In genomic region chr1:46184920-46185658, GRCh38 we compare ENCODE assay signal across 7 cellular contexts. TPM values are rescaled to one million over a fixed set of nuclear protein-coding genes. Genes with fewer than 3 reads are reported as not detected.
DNase-seq lines count a peak whose midpoint lies in the region; ATAC-seq lines count a peak whose summit lies in the region.
"Had no signal": no experiment of that assay in that cellular context is flagged by ENCODE, and none has a peak within 500 bp of the region (broad histone marks: within the 10 kb centered on the region; RNA-seq: fewer than 3 reads in every experiment).

No MANE protein-coding gene starts in this region.

- H3K4me3 Mint-ChIP-seq in T-cell: no peak overlapping the region

- DNase-seq in T-cell: no peak
- peak; percentile 30 for DNase-seq in activated naive CD8-positive, alpha-beta T cell treated with anti-CD3 and anti-CD28 coated beads, Interleukin-2, amount 50 U/mL, for 16 hours (ENCODE audit: low read depth, low spot score)
- peak; percentile 60 to 79 for DNase-seq in stimulated activated CD4-positive, alpha-beta T cell treated with anti-CD3 and anti-CD28 coated beads, Interleukin-2, amount 100 ng/mL, for 24 hours
- DNase-seq in NCI-H1694 (lab: John Stamatoyannopoulos, UW): no peak
- no peak for DNase-seq in kidney glomerular epithelial cell (lab: John Stamatoyannopoulos, UW)

- H3K9me3 Mint-ChIP-seq in T-cell: no peaks in the 10 kb centered on the region

- H3K36me3 Mint-ChIP-seq in T-cell: peaks cover 16% of the 10 kb centered on the region

- POLR2A ChIA-PET in T-cell (lab: Charles Lee): no interaction called here

- H3K4me1 Mint-ChIP-seq in T-cell: peaks cover 6 to 18% (median 9%) of the 10 kb centered on the region in 3 donors

- CTCF ChIA-PET in T-cell (lab: Charles Lee): no interaction called here

- no peaks in the 10 kb centered on the region for H3K27me3 Mint-ChIP-seq in T-cell

- ATAC-seq in T-cell (replicated peaks in 1 of 4): peak in 1 of 4 experiments; percentile 73
- ATAC-seq in HG03378 (IDR thresholded peaks at IDR 0.05; ENCODE audit: unreplicated experiment): no peak

- peak overlapping the region; percentile 57 to 70 for H3K27ac Mint-ChIP-seq in T-cell

RNA-seq across cellular contexts. Expression of gene P3R3URF, which starts 8.8 kb away (rescaled TPM):
- not detected for total RNA-seq in T-cell
- total RNA-seq: lung had no signal

RNA-seq across cellular contexts. Expression of gene TSPAN1, which starts 10.2 kb away (rescaled TPM):
- total RNA-seq in T-cell: under 1 TPM in 2 of 5 donors, not detected in 3; 0.53 to 0.54 TPM

RNA-seq across cellular contexts. Expression of gene POMGNT1, which starts 13.1 kb away (rescaled TPM):
- total RNA-seq in T-cell: 10 to 100 TPM; 38.0 to 49.6 (median 42.2) TPM

RNA-seq across cellular contexts. Expression of gene LURAP1, which starts 18.0 kb away (rescaled TPM):
- under 1 TPM in 4 of 5 donors, not detected in 1; 0.13 to 0.82 (median 0.23) TPM for total RNA-seq in T-cell

RNA-seq across cellular contexts. Expression of gene PIK3R3, which starts 52.7 kb away (rescaled TPM):
- 1 to 10 TPM in 3 of 5 donors, under 1 TPM in 2; 0.65 to 2.3 (median 1.1) TPM for total RNA-seq in T-cell

Comparison
In these comparisons a context has a peak if more than half of its experiments do, and no peak if none do; other contexts are left out.
1. DNase-seq: peak in activated naive CD8-positive, alpha-beta T cell treated with anti-CD3 and anti-CD28 coated beads, Interleukin-2, amount 50 U/mL, for 16 hours (single experiment) and stimulated activated CD4-positive, alpha-beta T cell treated with anti-CD3 and anti-CD28 coated beads, Interleukin-2, amount 100 ng/mL, for 24 hours (2 of 2); none in T-cell (0 of 34), NCI-H1694 (single experiment) and kidney glomerular epithelial cell (single experiment).